8 cellular contexts compared by ENCODE assay signal in genomic region chr22:33920927-33921575, GRCh38.
DNase-seq lines count a peak whose midpoint lies in the region; ATAC-seq and FAIRE-seq lines count a peak whose summit lies in the region.

No MANE protein-coding gene starts in this region.

- peaks cover 2% of the 10 kb centered on the region for H3K36me3 Mint-ChIP-seq in central memory CD8-positive, alpha-beta T cell (ENCODE audit: insufficient read depth)

- H3K27ac Mint-ChIP-seq in central memory CD8-positive, alpha-beta T cell (ENCODE audit: low read depth) = no peak overlapping the region

- H3K4me1 Mint-ChIP-seq in central memory CD8-positive, alpha-beta T cell = peaks cover 8% of the 10 kb centered on the region

- DNase-seq in NCI-H2107 treated with DMSO at 0.1 percent for 48 hours (lab: John Stamatoyannopoulos, UW; ENCODE audit: unreplicated experiment) = peak; percentile 58
- peak; percentile 50 to 51 for DNase-seq in central memory CD8-positive, alpha-beta T cell (ENCODE audit: low spot score in 2 of 2)
- DNase-seq in smooth muscle cell of the brain vasculature (ENCODE audit: low read depth, low spot score) = peak; percentile 87
- DNase-seq in NOMO-1 treated with DMSO at 0.1 percent for 48 hours (lab: John Stamatoyannopoulos, UW; ENCODE audit: unreplicated experiment) = no peak

- H3K4me3 Mint-ChIP-seq in central memory CD8-positive, alpha-beta T cell = peak overlapping the region; percentile 46

- ATAC-seq in GM18519 (IDR thresholded peaks at IDR 0.05; ENCODE audit: low FRiP score, unreplicated experiment) (peak; percentile 49), HG03025 (IDR thresholded peaks at IDR 0.05; ENCODE audit: low FRiP score, unreplicated experiment) (peak; percentile 53)
- ATAC-seq in activated CD4-positive, CD25-positive, alpha-beta regulatory T cell treated with anti-CD3 and anti-CD28 coated beads, Interleukin-2, amount 50 U/mL, for 24 hours = peak; percentile 87 to 88
- peak; percentile 65 for ATAC-seq in central memory CD8-positive, alpha-beta T cell (replicated peaks; ENCODE audit: extremely low read depth, poor library complexity, severe bottlenecking)

- H3K9me3 Mint-ChIP-seq in central memory CD8-positive, alpha-beta T cell = peaks cover 5% of the 10 kb centered on the region

- H3K27me3 Mint-ChIP-seq in central memory CD8-positive, alpha-beta T cell = peaks cover 84% of the 10 kb centered on the region

- FAIRE-seq in islet of Langerhans (lab: Jason Lieb, UNC) = peak; percentile 41
